ENCODE assay signal across 20 cellular contexts in genomic region chr2:24908316-24908937, GRCh38.
"Had no signal": no experiment of that assay in that cellular context is flagged by ENCODE, and none has a peak within 500 bp of the region (broad histone marks: within the 10 kb centered on the region; RNA-seq: fewer than 3 reads in every experiment).

No MANE protein-coding gene starts in this region.

- H3K27ac ChIP-seq: foreskin keratinocyte, left ventricle myocardium inferior, parathyroid adenoma, right lobe of liver, tibial artery, uterus had no signal

- H3K79me2 ChIP-seq: parathyroid adenoma had no signal

- H3K9me3 ChIP-seq: right lobe of liver, tibial artery, uterus had no signal

- H3K4me3 ChIP-seq: left ventricle myocardium inferior, right lobe of liver, smooth muscle cell, tibial artery, uterus had no signal

- H3K4me2 ChIP-seq: smooth muscle cell had no signal

- DNase-seq: activated gamma-delta T cell; activated naive CD4-positive, alpha-beta T cell treated with anti-CD3 and anti-CD28 coated beads, Interleukin-2, amount 50 U/mL, for 16 hours; activated naive CD8-positive, alpha-beta T cell treated with anti-CD3 and anti-CD28 coated beads, Interleukin-2, amount 50 U/mL, for 24 hours; activated T-cell treated with anti-CD3 and anti-CD28 coated beads, Interleukin-2, amount 50 U/mL, for 48 hours; cortex of kidney; foreskin keratinocyte; kidney glomerular epithelial cell; left ventricle myocardium inferior; right lobe of liver; stimulated activated CD4-positive, alpha-beta T cell treated with anti-CD3 and anti-CD28 coated beads, Interleukin-4, amount 100 ng/mL, for 24 hours; stimulated activated naive CD4-positive, alpha-beta T cell treated with Interleukin-2 at 50 U/mL for 16 hours; T1000; uterus had no signal

- H3K9ac ChIP-seq: parathyroid adenoma had no signal

- H3K9me3 Mint-ChIP-seq: natural killer cell treated with Interleukin-12 subunit alpha and Interleukin-12 subunit beta and Interleukin-15 and Interleukin-18, amount 100 ng/mL, for 72 hours; T-helper 1 cell treated with Interleukin-12 subunit alpha and Interleukin-12 subunit beta and Interleukin-4 antibody, amounts not matched to agents 30 μg/mL and 1 μg/mL, for 36 hours had no signal

- H3K36me3 ChIP-seq: right lobe of liver, uterus had no signal

- H3K27me3 ChIP-seq: foreskin keratinocyte, right lobe of liver, tibial artery, uterus had no signal

- H3K27me3 Mint-ChIP-seq: activated naive CD8-positive, alpha-beta T cell treated with anti-CD3 and anti-CD28 coated beads, Interleukin-2, amount 50 U/mL, for 24 hours; natural killer cell treated with Interleukin-12 subunit alpha and Interleukin-12 subunit beta and Interleukin-15 and Interleukin-18, amount 100 ng/mL, for 72 hours had no signal

- H3K27ac Mint-ChIP-seq: activated naive CD8-positive, alpha-beta T cell treated with anti-CD3 and anti-CD28 coated beads, Interleukin-2, amount 50 U/mL, for 24 hours; mesothelial cell of epicardium; natural killer cell treated with Interleukin-12 subunit alpha and Interleukin-12 subunit beta and Interleukin-15 and Interleukin-18, amount 100 ng/mL, for 72 hours; T-helper 1 cell treated with Interleukin-12 subunit alpha and Interleukin-12 subunit beta and Interleukin-4 antibody, amounts not matched to agents 30 μg/mL and 1 μg/mL, for 36 hours; WTC11 had no signal

- H2AFZ ChIP-seq: parathyroid adenoma had no signal

- H3K4me3 Mint-ChIP-seq: activated naive CD8-positive, alpha-beta T cell treated with anti-CD3 and anti-CD28 coated beads, Interleukin-2, amount 50 U/mL, for 24 hours; mesothelial cell of epicardium; natural killer cell treated with Interleukin-12 subunit alpha and Interleukin-12 subunit beta and Interleukin-15 and Interleukin-18, amount 100 ng/mL, for 72 hours; T-helper 1 cell treated with Interleukin-12 subunit alpha and Interleukin-12 subunit beta and Interleukin-4 antibody, amounts not matched to agents 30 μg/mL and 1 μg/mL, for 36 hours; WTC11 had no signal

- H3K4me1 ChIP-seq: foreskin keratinocyte, left ventricle myocardium inferior, parathyroid adenoma, right lobe of liver had no signal

- ATAC-seq: activated naive CD8-positive, alpha-beta T cell treated with anti-CD3 and anti-CD28 coated beads, Interleukin-2, amount 50 U/mL, for 24 hours; foreskin keratinocyte; natural killer cell treated with Interleukin-12 subunit alpha and Interleukin-12 subunit beta and Interleukin-15 and Interleukin-18, amount 100 ng/mL, for 72 hours; right lobe of liver; WTC11 had no signal
